Comparison of ENCODE assay signal across 8 cellular contexts in the genomic region with DNA sequence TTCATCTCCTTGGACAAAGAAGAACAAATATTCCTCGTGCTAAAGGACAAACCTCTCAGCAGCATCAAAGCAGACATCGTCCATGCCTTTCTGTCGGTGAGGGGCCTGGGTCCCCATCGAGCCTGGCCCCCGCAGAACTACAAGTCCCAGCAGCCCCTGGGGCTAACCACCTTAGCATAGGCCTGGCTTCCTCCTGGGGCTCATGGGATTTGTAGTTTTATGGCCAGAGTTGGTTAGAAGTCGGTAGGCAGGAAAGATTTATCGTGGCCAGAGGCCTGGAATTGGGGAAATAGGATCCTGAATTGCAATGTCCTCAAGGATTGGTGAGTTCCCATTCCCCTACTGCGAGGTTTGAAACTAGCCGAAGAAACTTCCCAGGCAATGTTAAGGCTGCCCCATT. TPM values are rescaled to one million over a fixed set of nuclear protein-coding genes. Genes with fewer than 3 reads are reported as not detected.
DNase-seq lines count a peak whose midpoint lies in the region; ATAC-seq, FAIRE-seq and TF ChIP-seq lines count a peak whose summit lies in the region.
"Had no signal": no experiment of that assay in that cellular context is flagged by ENCODE, and none has a peak within 500 bp of the region (broad histone marks: within the 10 kb centered on the region; RNA-seq: fewer than 3 reads in every experiment).

No MANE protein-coding gene starts in this region.

- no peak for FAIRE-seq in GM18507 (lab: Jason Lieb, UNC)

- no peak overlapping the region for H3K4me3 Mint-ChIP-seq in activated CD8-positive, alpha-beta T cell treated with anti-CD3 and anti-CD28 coated beads for 36 hours

- peaks cover 2% of the 10 kb centered on the region for H3K36me3 Mint-ChIP-seq in activated CD8-positive, alpha-beta T cell treated with anti-CD3 and anti-CD28 coated beads for 36 hours (ENCODE audit: low read depth)

- no peak overlapping the region for H3K27ac Mint-ChIP-seq in activated CD8-positive, alpha-beta T cell treated with anti-CD3 and anti-CD28 coated beads for 36 hours

- TF ChIP-seq CTCF in activated CD8-positive, alpha-beta T cell treated with anti-CD3 and anti-CD28 coated beads for 36 hours (IDR thresholded peaks at IDR 0.05), result no peak
- TF ChIP-seq CTCF in fibroblast of pulmonary artery (IDR thresholded peaks at IDR 0.05; ENCODE audit: low read length, missing control alignments), result no peak

- H3K4me3 ChIP-seq in fibroblast of pulmonary artery (replicated peaks; ENCODE audit: low read depth, low read length), result no peak overlapping the region

- DNase-seq in GM18507 (ENCODE audit: extremely low spot score, insufficient read length, low read depth) (peak; percentile 37), NCI-H2171 treated with DMSO at 0.1 percent for 48 hours (lab: John Stamatoyannopoulos, UW) (peak; percentile 34), fibroblast of pulmonary artery (ENCODE audit: low read depth) (peak; percentile 31)
- peak; percentile 75 for DNase-seq in activated CD8-positive, alpha-beta T cell treated with anti-CD3 and anti-CD28 coated beads for 36 hours
- DNase-seq in stimulated activated CD4-positive, alpha-beta T cell treated with anti-CD3 and anti-CD28 coated beads, TNF-alpha, amount 100 ng/mL, for 4 hours (ENCODE audit: low read depth in 3 of 3), result peak in 2 of 3 experiments; percentile 16 to 32

- peaks cover 8% of the 10 kb centered on the region for H3K4me1 Mint-ChIP-seq in activated CD8-positive, alpha-beta T cell treated with anti-CD3 and anti-CD28 coated beads for 36 hours (ENCODE audit: low read depth)

- POLR2A ChIA-PET in activated CD8-positive, alpha-beta T cell treated with anti-CD3 and anti-CD28 coated beads for 36 hours (lab: Charles Lee), result no interaction called here

- CTCF ChIA-PET in activated CD8-positive, alpha-beta T cell treated with anti-CD3 and anti-CD28 coated beads for 36 hours (lab: Charles Lee), result interaction anchor here (1.1 kb wide), 1 partner anchor 34 kb away, joined by 3 read pairs; the partner anchor contains the start of gene KMT5C

- intact Hi-C loops in activated CD8-positive, alpha-beta T cell treated with anti-CD3 and anti-CD28 coated beads for 36 hours (cut with micrococcal nuclease), result no loop called here

- no peaks in the 10 kb centered on the region for H3K27me3 Mint-ChIP-seq in activated CD8-positive, alpha-beta T cell treated with anti-CD3 and anti-CD28 coated beads for 36 hours

- peak; percentile 63 for ATAC-seq in activated CD8-positive, alpha-beta T cell treated with anti-CD3 and anti-CD28 coated beads for 36 hours
- no peak for ATAC-seq in GM21529 (IDR thresholded peaks at IDR 0.05; ENCODE audit: unreplicated experiment)
- ATAC-seq in GM21526 (IDR thresholded peaks at IDR 0.05; ENCODE audit: low FRiP score, unreplicated experiment), result no peak

- H3K9me3 Mint-ChIP-seq in activated CD8-positive, alpha-beta T cell treated with anti-CD3 and anti-CD28 coated beads for 36 hours, result no peaks in the 10 kb centered on the region

RNA-seq across cellular contexts. Expression of gene TMEM150B, which starts 19.6 kb away (rescaled TPM):
- total RNA-seq in activated CD8-positive, alpha-beta T cell treated with anti-CD3 and anti-CD28 coated beads for 36 hours, result not detected
- total RNA-seq: LHCN-M2 had no signal

RNA-seq across cellular contexts. Expression of gene BRSK1, which starts 21.7 kb away (rescaled TPM):
- 1 to 10 TPM; 5.1 to 5.8 TPM for total RNA-seq in activated CD8-positive, alpha-beta T cell treated with anti-CD3 and anti-CD28 coated beads for 36 hours

RNA-seq across cellular contexts. Expression of gene HSPBP1, which starts 25.6 kb away (rescaled TPM):
- 10 to 100 TPM; 46.4 to 47.1 TPM for total RNA-seq in activated CD8-positive, alpha-beta T cell treated with anti-CD3 and anti-CD28 coated beads for 36 hours

RNA-seq across cellular contexts. Expression of gene KMT5C, which starts 34.2 kb away (rescaled TPM):
- 10 to 100 TPM; 32.6 to 33.1 TPM for total RNA-seq in activated CD8-positive, alpha-beta T cell treated with anti-CD3 and anti-CD28 coated beads for 36 hours

RNA-seq across cellular contexts. Expression of gene PPP6R1, which starts 46.7 kb away (rescaled TPM):
- total RNA-seq in activated CD8-positive, alpha-beta T cell treated with anti-CD3 and anti-CD28 coated beads for 36 hours, result 100 to 1,000 TPM; 197 to 207 TPM

Comparison
In these comparisons a context has a peak if more than half of its experiments do, and no peak if none do; other contexts are left out.
1. DNase-seq: peak in every context shown above with its lines; median percentile 75 in activated CD8-positive, alpha-beta T cell treated with anti-CD3 and anti-CD28 coated beads for 36 hours; 37 in GM18507; 34 in NCI-H2171 treated with DMSO at 0.1 percent for 48 hours; 31 in fibroblast of pulmonary artery; 24 in stimulated activated CD4-positive, alpha-beta T cell treated with anti-CD3 and anti-CD28 coated beads, TNF-alpha, amount 100 ng/mL, for 4 hours.